In genomic region chr11:20247540-20248138, GRCh38 we compare ENCODE assay signal across 26 cellular contexts.
"Had no signal": no experiment of that assay in that cellular context is flagged by ENCODE, and none has a peak within 500 bp of the region (broad histone marks: within the 10 kb centered on the region; RNA-seq: fewer than 3 reads in every experiment).

No MANE protein-coding gene starts in this region.

- H3K4me3 ChIP-seq: sigmoid colon, spleen, testis, uterus had no signal

- H3K36me3 Mint-ChIP-seq: activated naive CD8-positive, alpha-beta T cell treated with anti-CD3 and anti-CD28 coated beads, Interleukin-2, amount 10 ng/mL, durations not matched to agents 7 days and 5 days; memory B cell had no signal

- H3K27me3 ChIP-seq: sigmoid colon, testis, uterus had no signal

- H3K36me3 ChIP-seq: brain microvascular endothelial cell, sigmoid colon, spleen, uterus had no signal

- H3K9me3 ChIP-seq: sigmoid colon, testis, uterus had no signal

- DNase-seq: activated CD4-positive, alpha-beta T cell treated with anti-CD3 and anti-CD28 coated beads for 4 hours; activated CD4-positive, alpha-beta T cell treated with anti-CD3 and anti-CD28 coated beads, Interleukin-2, amount 50 U/mL, for 48 hours; activated CD4-positive, CD25-positive, alpha-beta regulatory T cell; activated CD8-positive, alpha-beta memory T cell treated with anti-CD3 and anti-CD28 coated beads, Interleukin-2, amount 50 U/mL, for 48 hours; activated naive CD4-positive, alpha-beta T cell treated with anti-CD3 and anti-CD28 coated beads for 36 hours; activated naive CD8-positive, alpha-beta T cell treated with anti-CD3 and anti-CD28 coated beads, Interleukin-2, amount 10 ng/mL, durations not matched to agents 7 days and 5 days; activated T-cell treated with anti-CD3 and anti-CD28 coated beads, Interleukin-2, amount 50 U/mL, for 4 hours; amniotic stem cell; brain microvascular endothelial cell; central memory CD4-positive, alpha-beta T cell; dermis blood vessel endothelial cell; effector CD8-positive, alpha-beta T cell; erythroblast; foreskin fibroblast; left cardiac atrium; sigmoid colon; spleen; stimulated activated CD4-positive, alpha-beta T cell treated with anti-CD3 and anti-CD28 coated beads, Interleukin-4, amount 100 ng/mL, for 1 hour; stimulated activated naive CD4-positive, alpha-beta T cell; T1000; testis; trophoblast cell; uterus had no signal

- H3K4me3 Mint-ChIP-seq: activated naive CD4-positive, alpha-beta T cell treated with anti-CD3 and anti-CD28 coated beads for 36 hours; activated naive CD8-positive, alpha-beta T cell treated with anti-CD3 and anti-CD28 coated beads, Interleukin-2, amount 10 ng/mL, durations not matched to agents 7 days and 5 days; activated T-cell treated with anti-CD3 and anti-CD28 coated beads, Interleukin-2, amount 50 U/mL, for 4 hours; memory B cell; neural crest cell; T-helper 1 cell treated with Interleukin-12 subunit alpha and Interleukin-12 subunit beta and Interleukin-4 antibody, amounts not matched to agents 30 μg/mL and 1 μg/mL, for 36 hours had no signal

- ATAC-seq: activated T-cell treated with anti-CD3 and anti-CD28 coated beads, Interleukin-2, amount 50 U/mL, for 4 hours; left cardiac atrium had no signal

- H3K4me1 ChIP-seq: spleen, testis had no signal

- H3K27ac ChIP-seq: brain microvascular endothelial cell, sigmoid colon, spleen, testis, uterus had no signal

- H3K4me1 Mint-ChIP-seq: activated naive CD8-positive, alpha-beta T cell treated with anti-CD3 and anti-CD28 coated beads, Interleukin-2, amount 10 ng/mL, durations not matched to agents 7 days and 5 days; memory B cell had no signal

- H3K9me3 Mint-ChIP-seq: activated naive CD4-positive, alpha-beta T cell treated with anti-CD3 and anti-CD28 coated beads for 36 hours; activated naive CD8-positive, alpha-beta T cell treated with anti-CD3 and anti-CD28 coated beads, Interleukin-2, amount 10 ng/mL, durations not matched to agents 7 days and 5 days; activated T-cell treated with anti-CD3 and anti-CD28 coated beads, Interleukin-2, amount 50 U/mL, for 4 hours; memory B cell; neural crest cell; T-helper 1 cell treated with Interleukin-12 subunit alpha and Interleukin-12 subunit beta and Interleukin-4 antibody, amounts not matched to agents 30 μg/mL and 1 μg/mL, for 36 hours had no signal

- H3K27ac Mint-ChIP-seq: activated naive CD4-positive, alpha-beta T cell treated with anti-CD3 and anti-CD28 coated beads for 36 hours; activated naive CD8-positive, alpha-beta T cell treated with anti-CD3 and anti-CD28 coated beads, Interleukin-2, amount 10 ng/mL, durations not matched to agents 7 days and 5 days; memory B cell; T-helper 1 cell treated with Interleukin-12 subunit alpha and Interleukin-12 subunit beta and Interleukin-4 antibody, amounts not matched to agents 30 μg/mL and 1 μg/mL, for 36 hours had no signal
